In genomic region chr1:54944610-54945392, GRCh38 we compare ENCODE assay signal across 8 cellular contexts. TPM values are rescaled to one million over a fixed set of nuclear protein-coding genes. Genes with fewer than 3 reads are reported as not detected.
A peak's percentile ranks its signal among the peaks of the same experiment; 100 is the strongest.
DNase-seq lines count a peak whose midpoint lies in the region; ATAC-seq, FAIRE-seq and TF ChIP-seq lines count a peak whose summit lies in the region.

No MANE protein-coding gene starts in this region.

- ATAC-seq in GM18870 (IDR thresholded peaks at IDR 0.05; ENCODE audit: unreplicated experiment): peak; percentile 55
- ATAC-seq in stimulated activated naive CD8-positive, alpha-beta T cell treated with anti-CD3 and anti-CD28 coated beads, Interleukin-15, Interleukin-2, amounts not matched to agents 100 U/mL and 50 U/mL, for 24 hours: peak; percentile 65

- H3K4me1 ChIP-seq in Karpas-422 (ENCODE audit: low read length): no peaks in the 10 kb centered on the region

- in situ Hi-C loops in ACHN (cut with HindIII; ENCODE audit: low pct_ligation_motif_present, low pct_unique_long_range_greater_than_20kb, low sequenced_read_pairs): no loop called here

- peaks cover 11% of the 10 kb centered on the region for H3K4me1 Mint-ChIP-seq in nephron

- no peaks in the 10 kb centered on the region for H4K20me1 ChIP-seq in Karpas-422 (ENCODE audit: insufficient read depth, low read depth, low read length)

- TF ChIP-seq CTCF in fibroblast of mammary gland (conservative IDR thresholded peaks at IDR 0.05; ENCODE audit: control insufficient read depth, insufficient read depth, low read depth, low read length) (peak; percentile 87), nephron (IDR thresholded peaks at IDR 0.05; ENCODE audit: unreplicated experiment in 3 of 3) (peak; percentile 82 to 84 (median 82))

- H3K4me3 Mint-ChIP-seq in nephron: no peak overlapping the region

- peaks cover 14% of the 10 kb centered on the region for H3K27me3 Mint-ChIP-seq in nephron (ENCODE audit: low read depth)

- H3K4me3 ChIP-seq in Karpas-422 (ENCODE audit: low read length) (no peak overlapping the region), fibroblast of mammary gland (ENCODE audit: control insufficient read depth, low read depth, low read length) (no peak overlapping the region)

- no peaks in the 10 kb centered on the region for H3K79me2 ChIP-seq in Karpas-422 (ENCODE audit: low read length)

- H3K9ac ChIP-seq in Karpas-422 (ENCODE audit: low read length): no peak overlapping the region

- peak; percentile 81 for DNase-seq in ACHN
- peak; percentile 89 for DNase-seq in Karpas-422
- peak; percentile 60 for DNase-seq in RCC 7860 (ENCODE audit: low spot score)
- peak; percentile 25 for DNase-seq in activated T-helper 1 cell treated with Interleukin-2 at 50 U/mL for 16 hours (ENCODE audit: low read depth)
- peak; percentile 86 for DNase-seq in fibroblast of mammary gland (ENCODE audit: low read depth)
- peak; percentile 64 for DNase-seq in stimulated activated naive CD8-positive, alpha-beta T cell treated with anti-CD3 and anti-CD28 coated beads, Interleukin-15, Interleukin-2, amounts not matched to agents 100 U/mL and 50 U/mL, for 24 hours

- peak overlapping the region in 1 of 3 experiments; percentile 69 for H3K27ac Mint-ChIP-seq in nephron

- H3K9me2 ChIP-seq in Karpas-422 (replicated peaks; ENCODE audit: insufficient read depth, low read length): no peaks in the 10 kb centered on the region

- H3K9me3 ChIP-seq in Karpas-422 (ENCODE audit: low read length): no peaks in the 10 kb centered on the region

- no peaks in the 10 kb centered on the region for H3K36me3 ChIP-seq in Karpas-422 (ENCODE audit: insufficient read depth, low read length)

- H3K27ac ChIP-seq in Karpas-422 (ENCODE audit: low read length): no peak overlapping the region

- peak; percentile 68 for FAIRE-seq in RCC 7860 (lab: Jason Lieb, UNC)

- no peaks in the 10 kb centered on the region for H3K9me3 Mint-ChIP-seq in nephron

- H2AFZ ChIP-seq in Karpas-422 (ENCODE audit: low read length): no peak overlapping the region

- no peak overlapping the region for H3K4me2 ChIP-seq in Karpas-422 (ENCODE audit: low read depth, low read length, poor library complexity, severe bottlenecking)

- H3K36me3 Mint-ChIP-seq in nephron (ENCODE audit: low read depth): no peaks in the 10 kb centered on the region

- H3K27me3 ChIP-seq in Karpas-422 (ENCODE audit: low read length): no peaks in the 10 kb centered on the region

RNA-seq across cellular contexts. Expression of gene TMEM61, which starts 35.6 kb away (rescaled TPM):
- not detected in 2 replicates for total RNA-seq in Karpas-422 (2014; rRNA removed; shearing (Covaris generic); ENCODE audit: low replicate concordance)

RNA-seq across cellular contexts. Expression of gene BSND, which starts 53.9 kb away (rescaled TPM):
- total RNA-seq in Karpas-422 (2014; rRNA removed; shearing (Covaris generic); ENCODE audit: low replicate concordance): not detected in 2 replicates

RNA-seq across cellular contexts. Expression of gene DHCR24, which starts 57.8 kb away (rescaled TPM):
- 115 and 122 TPM in 2 replicates for total RNA-seq in Karpas-422 (2014; rRNA removed; shearing (Covaris generic); ENCODE audit: low replicate concordance)

Comparison
In these comparisons a context has a peak if more than half of its experiments do, and no peak if none do; other contexts are left out.
1. DNase-seq: peak in every context shown above with its lines; median percentile 89 in Karpas-422; 86 in fibroblast of mammary gland; 81 in ACHN; 64 in stimulated activated naive CD8-positive, alpha-beta T cell treated with anti-CD3 and anti-CD28 coated beads, Interleukin-15, Interleukin-2, amounts not matched to agents 100 U/mL and 50 U/mL, for 24 hours; 60 in RCC 7860; 25 in activated T-helper 1 cell treated with Interleukin-2 at 50 U/mL for 16 hours.